1 cellular context compared by ENCODE assay signal in the genomic region with DNA sequence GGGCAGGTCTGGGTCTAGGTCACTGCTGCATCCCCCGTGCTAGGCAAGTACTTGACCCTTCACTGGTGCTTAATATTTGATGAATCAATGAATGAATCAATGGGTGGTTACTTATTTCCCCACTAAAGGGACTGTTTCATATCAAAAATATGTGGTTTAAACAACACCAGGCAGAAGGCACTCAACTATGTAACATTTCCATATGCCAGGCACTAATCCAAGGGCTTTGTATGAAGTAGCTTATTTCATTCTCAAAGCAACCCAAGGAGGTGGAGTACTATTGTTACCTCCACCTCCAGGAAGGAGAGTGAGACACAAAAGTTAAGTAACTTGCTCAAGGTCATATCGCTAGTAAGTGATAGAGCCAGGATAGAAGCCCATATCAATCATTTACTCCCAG.
TF ChIP-seq lines count a peak whose summit lies in the region.

No MANE protein-coding gene starts in this region.

TF ChIP-seq in IMR-90, 13 proteins besides CTCF, POLR2A, EP300 and RAD21:
- TF ChIP-seq NFE2L2 (IDR thresholded peaks at IDR 0.05; ENCODE audit: low read depth, low read length) (no peak), FOS (IDR thresholded peaks at IDR 0.05; ENCODE audit: low read depth, low read length) (no peak), BHLHE40 (IDR thresholded peaks at IDR 0.05; ENCODE audit: low read depth, low read length) (no peak), MXI1 (IDR thresholded peaks at IDR 0.05; ENCODE audit: borderline replicate concordance, low read depth, low read length) (no peak), SMC3 (IDR thresholded peaks at IDR 0.05; ENCODE audit: low read depth, low read length) (no peak)
- TF ChIP-seq, protein P1, sequence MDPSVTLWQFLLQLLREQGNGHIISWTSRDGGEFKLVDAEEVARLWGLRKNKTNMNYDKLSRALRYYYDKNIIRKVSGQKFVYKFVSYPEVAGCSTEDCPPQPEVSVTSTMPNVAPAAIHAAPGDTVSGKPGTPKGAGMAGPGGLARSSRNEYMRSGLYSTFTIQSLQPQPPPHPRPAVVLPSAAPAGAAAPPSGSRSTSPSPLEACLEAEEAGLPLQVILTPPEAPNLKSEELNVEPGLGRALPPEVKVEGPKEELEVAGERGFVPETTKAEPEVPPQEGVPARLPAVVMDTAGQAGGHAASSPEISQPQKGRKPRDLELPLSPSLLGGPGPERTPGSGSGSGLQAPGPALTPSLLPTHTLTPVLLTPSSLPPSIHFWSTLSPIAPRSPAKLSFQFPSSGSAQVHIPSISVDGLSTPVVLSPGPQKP (IDR thresholded peaks at IDR 0.05; ENCODE audit: borderline replicate concordance, low read depth, low read length), result no peak
